Comparison of ENCODE assay signal across 6 cellular contexts in the genomic region with DNA sequence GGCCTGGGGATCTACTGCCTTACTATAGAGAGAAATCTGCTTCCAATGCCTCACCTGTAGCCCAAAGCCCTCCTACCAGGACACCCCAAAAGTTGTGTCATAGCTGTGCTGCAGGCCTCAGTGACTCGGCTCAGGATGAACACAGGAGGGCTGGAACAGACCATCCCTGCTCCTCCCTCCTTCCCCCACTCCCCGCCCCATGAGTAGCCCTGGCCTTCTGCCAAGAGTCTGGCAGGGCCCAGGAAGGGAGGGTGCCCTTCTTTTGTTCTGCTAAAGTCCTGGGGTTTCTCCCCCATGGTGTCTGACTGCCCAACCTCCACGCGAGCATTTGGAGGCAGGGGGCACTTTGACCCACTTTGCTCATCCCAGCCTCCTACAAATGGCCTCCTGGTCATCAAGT. TPM values are rescaled to one million over a fixed set of nuclear protein-coding genes. Genes with fewer than 3 reads are reported as not detected.
"Had no signal": no experiment of that assay in that cellular context is flagged by ENCODE, and none has a peak within 500 bp of the region (broad histone marks: within the 10 kb centered on the region; RNA-seq: fewer than 3 reads in every experiment).

No MANE protein-coding gene starts in this region.

RNA-seq across cellular contexts. Expression of gene NPY4R, which starts 24.8 kb away (rescaled TPM):
- total RNA-seq: activated CD8-positive, alpha-beta memory T cell treated with anti-CD3 and anti-CD28 coated beads, Interleukin-2, amount 10 ng/mL, durations not matched to agents 7 days and 5 days; activated T-helper 1 cell treated with anti-CD3 and anti-CD28 coated beads, Interleukin-12 subunit alpha, Interleukin-12 subunit beta, Interleukin-2, Interleukin-4 antibody, amounts not matched to agents 30 ng/mL and 10 ng/mL and 1 ng/mL, durations not matched to agents 14 hours and 24 hours and 36 hours; aorta; breast epithelium; T-helper 17 cell; WTC11 had no signal
